In the genomic region with DNA sequence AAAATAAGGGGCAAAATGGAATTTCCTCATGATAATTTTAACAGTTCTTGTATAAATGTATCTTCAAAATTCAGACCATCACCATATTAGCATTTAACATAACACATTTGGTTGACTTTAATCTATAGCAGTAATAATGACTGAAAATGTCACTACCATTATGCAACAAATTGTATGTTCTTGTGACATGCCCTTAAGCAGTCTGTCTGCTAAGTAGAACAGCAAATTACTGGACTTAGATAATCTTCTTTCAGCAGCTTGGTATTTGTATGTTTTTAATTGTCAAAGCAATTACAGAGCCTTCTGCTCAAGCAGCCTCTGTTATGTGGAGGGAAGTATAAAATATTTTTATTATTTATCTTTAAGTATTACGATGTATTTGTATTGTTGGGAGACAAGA, we compare ENCODE assay signal across 1 cellular context.
TF ChIP-seq lines count a peak whose summit lies in the region.

No MANE protein-coding gene starts in this region.

TF ChIP-seq in SK-N-SH, 30 proteins besides CTCF, POLR2A, EP300 and RAD21 (continued from another document):
- no peak for TF ChIP-seq ELF1 (IDR thresholded peaks at IDR 0.05)
